In the genomic region with DNA sequence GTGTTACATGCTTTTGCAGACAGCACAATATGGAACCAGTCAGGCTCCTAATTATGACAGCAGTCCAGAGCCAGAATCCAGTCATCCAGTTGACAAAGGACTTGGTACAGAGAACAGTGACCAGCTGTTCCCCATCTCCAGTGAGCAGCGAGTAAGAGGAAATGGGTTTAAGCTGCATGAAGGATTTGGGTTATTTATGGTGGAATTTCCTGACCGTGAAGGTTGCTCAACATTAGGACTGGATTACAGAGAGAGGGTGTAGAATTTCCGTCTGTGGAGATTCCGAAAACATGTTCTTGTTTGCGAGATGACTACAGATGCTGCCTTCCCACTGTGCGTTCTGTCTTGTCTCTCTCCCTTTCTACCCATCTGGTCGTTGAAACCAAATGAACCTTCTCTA, we compare ENCODE assay signal across 10 cellular contexts. TPM values are rescaled to one million over a fixed set of nuclear protein-coding genes. Genes with fewer than 3 reads are reported as not detected.
DNase-seq lines count a peak whose midpoint lies in the region; ATAC-seq, FAIRE-seq and TF ChIP-seq lines count a peak whose summit lies in the region.
"Had no signal": no experiment of that assay in that cellular context is flagged by ENCODE, and none has a peak within 500 bp of the region (broad histone marks: within the 10 kb centered on the region; RNA-seq: fewer than 3 reads in every experiment).

No MANE protein-coding gene starts in this region.

- TF ChIP-seq CTCF in omental fat pad (IDR thresholded peaks at IDR 0.05) (no peak), D721Med (IDR thresholded peaks at IDR 0.05; ENCODE audit: insufficient read depth, missing control alignments) (no peak)

- POLR2A ChIA-PET in HEK293T (lab: Yijun Ruan, JAX), result no interaction called here

- FAIRE-seq in D721Med (lab: Jason Lieb, UNC), result no peak

- DNase-seq in CD1c-positive myeloid dendritic cell (ENCODE audit: extremely low spot score), result peak; percentile 29
- DNase-seq in MV-4-11 (lab: John Stamatoyannopoulos, UW), result peak; percentile 97
- no peak for DNase-seq in omental fat pad (ENCODE audit: low spot score)
- DNase-seq in NCI-H226, result no peak
- no peak for DNase-seq in D721Med (ENCODE audit: insufficient read length, low spot score)
- no peak for DNase-seq in HEK293T (ENCODE audit: extremely low spot score)
- DNase-seq: naive thymus-derived CD4-positive, alpha-beta T cell; NCI-H2029 treated with DMSO at 0.1 percent for 48 hours had no signal

- ATAC-seq in esophagus mucosa, result peak; percentile 46
- ATAC-seq in omental fat pad (ENCODE audit: low FRiP score), result peak; percentile 65
- ATAC-seq in GM18909 (IDR thresholded peaks at IDR 0.05; ENCODE audit: poor library complexity, unreplicated experiment), result no peak
- ATAC-seq: naive thymus-derived CD4-positive, alpha-beta T cell had no signal

- CTCF ChIA-PET in HEK293T (lab: Yijun Ruan, JAX), result no interaction called here

TF ChIP-seq in HEK293T, 16 proteins besides CTCF, POLR2A, EP300 and RAD21:
- TF ChIP-seq FOXM1 (IDR thresholded peaks at IDR 0.05; ENCODE audit: borderline replicate concordance), result no peak
- TF ChIP-seq NFRKB (IDR thresholded peaks at IDR 0.05), result no peak
- TF ChIP-seq FOXA1 (IDR thresholded peaks at IDR 0.05), result no peak
- TF ChIP-seq L3MBTL2 (conservative IDR thresholded peaks at IDR 0.05), result no peak
- TF ChIP-seq ZNF384 (IDR thresholded peaks at IDR 0.05), result no peak
- TF ChIP-seq LEF1 (IDR thresholded peaks at IDR 0.05; ENCODE audit: borderline replicate concordance), result no peak
- TF ChIP-seq CTBP1 (IDR thresholded peaks at IDR 0.05; ENCODE audit: borderline replicate concordance), result no peak
- no peak for TF ChIP-seq BHLHE40 (IDR thresholded peaks at IDR 0.05; ENCODE audit: borderline replicate concordance)
- TF ChIP-seq ELF4 (IDR thresholded peaks at IDR 0.05), result no peak
- no peak for TF ChIP-seq SP1 (IDR thresholded peaks at IDR 0.05)
- no peak for TF ChIP-seq HDGF (IDR thresholded peaks at IDR 0.05; ENCODE audit: borderline replicate concordance)
- no peak for TF ChIP-seq ARNT (IDR thresholded peaks at IDR 0.05)

RNA-seq across cellular contexts. Expression of gene SGPP2, which starts 24.5 kb away (rescaled TPM):
- total RNA-seq in esophagus mucosa, result 57.1 TPM
- 10 to 100 TPM in 1 of 4 donors, 1 to 10 TPM in 2, under 1 TPM in 1; 0.63 to 15.3 (median 7.2) TPM for total RNA-seq in omental fat pad

Comparison
In these comparisons a context has a peak if more than half of its experiments do, and no peak if none do; other contexts are left out.
1. DNase-seq: peak in CD1c-positive myeloid dendritic cell (single experiment) and MV-4-11 (single experiment); none in omental fat pad (single experiment), NCI-H226 (single experiment), D721Med (single experiment) and HEK293T (single experiment).